8 cellular contexts compared by ENCODE assay signal in the genomic region with DNA sequence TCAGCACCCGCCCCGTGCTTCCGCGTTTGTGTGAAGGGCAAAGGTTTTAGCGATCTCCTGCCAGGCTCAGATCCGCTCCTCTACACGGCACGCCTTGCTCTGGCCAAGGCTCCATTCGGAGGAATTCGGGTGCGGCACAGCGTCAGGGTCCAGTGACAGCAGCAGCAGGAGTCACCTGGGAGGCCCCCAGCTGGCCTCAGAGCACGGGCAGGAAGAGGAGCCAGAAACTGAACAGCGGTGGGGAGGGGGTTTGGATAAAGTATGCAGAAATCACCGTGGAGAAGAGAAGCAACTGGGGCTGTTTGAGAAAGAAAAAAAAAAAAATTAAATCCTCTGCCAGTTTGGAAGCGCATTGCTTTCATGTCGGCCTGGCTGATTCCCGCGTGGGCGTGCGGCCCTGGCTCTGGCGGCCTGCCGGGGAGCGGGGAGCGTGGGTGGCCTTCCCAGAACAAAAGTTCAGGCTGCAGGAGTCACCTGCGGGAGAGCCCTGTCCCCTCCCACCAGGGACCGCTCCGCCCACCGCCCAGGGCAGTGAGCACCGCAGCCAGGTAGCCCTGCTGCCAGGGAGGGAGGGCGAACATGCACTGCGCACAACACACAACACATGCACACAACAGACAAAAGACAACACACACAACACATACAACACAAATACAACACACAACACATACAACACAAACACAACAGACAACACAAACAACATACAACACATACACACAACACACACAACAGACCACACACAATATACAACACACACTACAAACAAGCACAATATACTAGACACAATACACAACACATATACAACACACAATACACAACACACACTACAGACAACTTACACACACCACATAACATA.
A peak's percentile ranks its signal among the peaks of the same experiment; 100 is the strongest.
DNase-seq lines count a peak whose midpoint lies in the region; ATAC-seq and TF ChIP-seq lines count a peak whose summit lies in the region.

No MANE protein-coding gene starts in this region.

- H3K9me3 Mint-ChIP-seq in activated naive CD8-positive, alpha-beta T cell treated with anti-CD3 and anti-CD28 coated beads, Interleukin-2, amount 10 ng/mL, durations not matched to agents 7 days and 5 days, result no peaks in the 10 kb centered on the region
- no peaks in the 10 kb centered on the region for H3K9me3 Mint-ChIP-seq in activated naive CD8-positive, alpha-beta T cell treated with anti-CD3 and anti-CD28 coated beads for 36 hours

- intact Hi-C loops in heart right ventricle (cut with DNase I), result loop anchor here in 5 of 10 donors (5.0 to 10.0 kb wide), 7 partner anchors 79 to 411 kb away; no protein-coding TSS in a partner anchor

- TF ChIP-seq CTCF in VCaP (conservative IDR thresholded peaks at IDR 0.05) (no peak), heart right ventricle (IDR thresholded peaks at IDR 0.05) (no peak)

- H3K36me3 Mint-ChIP-seq in activated naive CD8-positive, alpha-beta T cell treated with anti-CD3 and anti-CD28 coated beads, Interleukin-2, amount 10 ng/mL, durations not matched to agents 7 days and 5 days, result no peaks in the 10 kb centered on the region
- H3K36me3 Mint-ChIP-seq in activated naive CD8-positive, alpha-beta T cell treated with anti-CD3 and anti-CD28 coated beads for 36 hours, result no peaks in the 10 kb centered on the region

- no peaks in the 10 kb centered on the region for H3K4me1 Mint-ChIP-seq in activated naive CD8-positive, alpha-beta T cell treated with anti-CD3 and anti-CD28 coated beads, Interleukin-2, amount 10 ng/mL, durations not matched to agents 7 days and 5 days
- no peaks in the 10 kb centered on the region for H3K4me1 Mint-ChIP-seq in activated naive CD8-positive, alpha-beta T cell treated with anti-CD3 and anti-CD28 coated beads for 36 hours

- H3K27me3 ChIP-seq in heart right ventricle, result no peaks in the 10 kb centered on the region
- H3K27me3 ChIP-seq in rectal smooth muscle tissue (ENCODE audit: control insufficient read depth, insufficient read depth, low read length), result no peaks in the 10 kb centered on the region

- H3K9me3 ChIP-seq in heart right ventricle, result no peaks in the 10 kb centered on the region

- ATAC-seq in activated naive CD8-positive, alpha-beta T cell treated with anti-CD3 and anti-CD28 coated beads, Interleukin-2, amount 10 ng/mL, durations not matched to agents 7 days and 5 days (ENCODE audit: low read depth), result peak; percentile 30
- ATAC-seq in heart right ventricle, result peak; percentile 49 to 83 (median 77)
- no peak for ATAC-seq in HG03108 (IDR thresholded peaks at IDR 0.05; ENCODE audit: unreplicated experiment)

- peak overlapping the region in 7 of 10 donors; percentile 5 to 36 (median 19) for H3K4me3 ChIP-seq in heart right ventricle
- peak overlapping the region; percentile 42 for H3K4me3 ChIP-seq in rectal smooth muscle tissue (ENCODE audit: low read length)

- H3K27me3 Mint-ChIP-seq in activated naive CD8-positive, alpha-beta T cell treated with anti-CD3 and anti-CD28 coated beads, Interleukin-2, amount 10 ng/mL, durations not matched to agents 7 days and 5 days, result peaks cover 8% of the 10 kb centered on the region
- peaks cover 15% of the 10 kb centered on the region for H3K27me3 Mint-ChIP-seq in activated naive CD8-positive, alpha-beta T cell treated with anti-CD3 and anti-CD28 coated beads for 36 hours

- H3K27ac ChIP-seq in VCaP, result peak overlapping the region; percentile 16; the same call in 1 of the 2 replicates
- H3K27ac ChIP-seq in heart right ventricle, result peak overlapping the region; percentile 4 to 92 (median 78)
- H3K27ac ChIP-seq in rectal smooth muscle tissue (ENCODE audit: low read depth, low read length), result peak overlapping the region; percentile 81

- no peak for DNase-seq in activated naive CD8-positive, alpha-beta T cell treated with anti-CD3 and anti-CD28 coated beads, Interleukin-2, amount 10 ng/mL, durations not matched to agents 7 days and 5 days
- no peak for DNase-seq in activated naive CD8-positive, alpha-beta T cell treated with anti-CD3 and anti-CD28 coated beads for 36 hours
- peak; percentile 61 to 72 for DNase-seq in heart right ventricle
- DNase-seq in OCI-M1 (lab: John Stamatoyannopoulos, UW), result no peak
- no peak for DNase-seq in 8988T

- H3K4me3 Mint-ChIP-seq in activated naive CD8-positive, alpha-beta T cell treated with anti-CD3 and anti-CD28 coated beads, Interleukin-2, amount 10 ng/mL, durations not matched to agents 7 days and 5 days, result no peak overlapping the region
- H3K4me3 Mint-ChIP-seq in activated naive CD8-positive, alpha-beta T cell treated with anti-CD3 and anti-CD28 coated beads for 36 hours, result no peak overlapping the region

- no peak overlapping the region for H3K27ac Mint-ChIP-seq in activated naive CD8-positive, alpha-beta T cell treated with anti-CD3 and anti-CD28 coated beads, Interleukin-2, amount 10 ng/mL, durations not matched to agents 7 days and 5 days
- no peak overlapping the region for H3K27ac Mint-ChIP-seq in activated naive CD8-positive, alpha-beta T cell treated with anti-CD3 and anti-CD28 coated beads for 36 hours

- H3K9ac ChIP-seq in rectal smooth muscle tissue (ENCODE audit: low read length), result peak overlapping the region; percentile 16

- peaks cover 12 to 70% (median 44%) of the 10 kb centered on the region in 9 donors for H3K4me1 ChIP-seq in heart right ventricle
- H3K4me1 ChIP-seq in rectal smooth muscle tissue (ENCODE audit: control insufficient read depth, insufficient read depth, low read length), result peaks cover 18% of the 10 kb centered on the region

- H3K36me3 ChIP-seq in heart right ventricle (no peaks in the 10 kb centered on the region), rectal smooth muscle tissue (ENCODE audit: control insufficient read depth, insufficient read depth, low read length) (no peaks in the 10 kb centered on the region)

- POLR2A ChIA-PET in activated naive CD8-positive, alpha-beta T cell treated with anti-CD3 and anti-CD28 coated beads, Interleukin-2, amount 10 ng/mL, durations not matched to agents 7 days and 5 days (lab: Charles Lee), result no interaction called here

- WGBS in heart right ventricle, 2 donors, result 20 to 25% methylated on average over 32 of the region's 32 CpGs

Comparison
In these comparisons a context has a peak if more than half of its experiments do, and no peak if none do; other contexts are left out.
1. DNase-seq: peak in heart right ventricle (2 of 2); none in activated naive CD8-positive, alpha-beta T cell treated with anti-CD3 and anti-CD28 coated beads, Interleukin-2, amount 10 ng/mL, durations not matched to agents 7 days and 5 days (single experiment), activated naive CD8-positive, alpha-beta T cell treated with anti-CD3 and anti-CD28 coated beads for 36 hours (single experiment), OCI-M1 (single experiment) and 8988T (single experiment).
2. H3K27ac ChIP-seq: peak in every context shown above with its lines; median percentile 81 in rectal smooth muscle tissue; 78 in heart right ventricle; 16 in VCaP.